23 cellular contexts compared by ENCODE assay signal in genomic region chr1:83751602-83752001, GRCh38.
"Had no signal": no experiment of that assay in that cellular context is flagged by ENCODE, and none has a peak within 500 bp of the region (broad histone marks: within the 10 kb centered on the region; RNA-seq: fewer than 3 reads in every experiment).

No MANE protein-coding gene starts in this region.

- H3K4me1 ChIP-seq: SJSA1 had no signal

- H3K4me3 Mint-ChIP-seq: activated CD8-positive, alpha-beta T cell treated with anti-CD3 and anti-CD28 coated beads, Interleukin-2, amount 10 ng/mL, durations not matched to agents 7 days and 5 days; activated naive CD4-positive, alpha-beta T cell treated with anti-CD3 and anti-CD28 coated beads for 36 hours; activated naive CD8-positive, alpha-beta T cell; T-helper 1 cell treated with Interleukin-12 subunit alpha and Interleukin-12 subunit beta and Interleukin-4 antibody, amounts not matched to agents 30 μg/mL and 1 μg/mL, for 36 hours had no signal

- H3K4me3 ChIP-seq: cardiac muscle cell, SJSA1 had no signal

- H3K36me3 ChIP-seq: brain microvascular endothelial cell, cardiac muscle cell, SJSA1 had no signal

- H3K9me3 ChIP-seq: SJSA1 had no signal

- DNase-seq: activated CD4-positive, alpha-beta T cell treated with anti-CD3 and anti-CD28 coated beads for 48 hours; activated CD4-positive, alpha-beta T cell treated with anti-CD3 and anti-CD28 coated beads, Interleukin-2, amount 50 U/mL, for 4 hours; activated CD4-positive, CD25-positive, alpha-beta regulatory T cell treated with anti-CD3 and anti-CD28 coated beads, Interleukin-2, amount 50 U/mL, for 72 hours; activated CD8-positive, alpha-beta memory T cell treated with anti-CD3 and anti-CD28 coated beads, Interleukin-2, amount 50 U/mL, for 48 hours; activated CD8-positive, alpha-beta T cell treated with anti-CD3 and anti-CD28 coated beads, Interleukin-2, amount 10 ng/mL, durations not matched to agents 7 days and 5 days; activated gamma-delta T cell; activated naive CD4-positive, alpha-beta T cell treated with anti-CD3 and anti-CD28 coated beads for 36 hours; activated T-cell treated with anti-CD3 and anti-CD28 coated beads, Interleukin-2, amount 50 U/mL, for 1 hour; amygdala; brain microvascular endothelial cell; Kasumi-1; NCI-H1105 treated with DMSO at 0.1 percent for 48 hours; NCI-H1436 treated with DMSO at 0.1 percent for 48 hours; NCI-H187; NCI-H2081; NCI-H446; NCI-H524; PC-3; SHP77 had no signal

- H3K9me3 Mint-ChIP-seq: T-helper 1 cell treated with Interleukin-12 subunit alpha and Interleukin-12 subunit beta and Interleukin-4 antibody, amounts not matched to agents 30 μg/mL and 1 μg/mL, for 36 hours had no signal

- H3K27me3 Mint-ChIP-seq: activated naive CD8-positive, alpha-beta T cell had no signal

- H3K27ac ChIP-seq: brain microvascular endothelial cell, cardiac muscle cell, SJSA1 had no signal

- H3K27ac Mint-ChIP-seq: activated CD8-positive, alpha-beta T cell treated with anti-CD3 and anti-CD28 coated beads, Interleukin-2, amount 10 ng/mL, durations not matched to agents 7 days and 5 days; activated naive CD4-positive, alpha-beta T cell treated with anti-CD3 and anti-CD28 coated beads for 36 hours; activated naive CD8-positive, alpha-beta T cell; T-helper 1 cell treated with Interleukin-12 subunit alpha and Interleukin-12 subunit beta and Interleukin-4 antibody, amounts not matched to agents 30 μg/mL and 1 μg/mL, for 36 hours had no signal

- H3K27me3 ChIP-seq: brain microvascular endothelial cell, cardiac muscle cell, SJSA1 had no signal
